In genomic region chr6:42075159-42075838, GRCh38 we compare ENCODE assay signal across 8 cellular contexts. TPM values are rescaled to one million over a fixed set of nuclear protein-coding genes. Genes with fewer than 3 reads are reported as not detected.
DNase-seq lines count a peak whose midpoint lies in the region; ATAC-seq and TF ChIP-seq lines count a peak whose summit lies in the region.

No MANE protein-coding gene starts in this region.

- H3K9me3 Mint-ChIP-seq in activated CD4-positive, alpha-beta T cell treated with anti-CD3 and anti-CD28 coated beads, Interleukin-2, amount 10 ng/mL, durations not matched to agents 7 days and 5 days: no peaks in the 10 kb centered on the region

- H3K4me3 ChIP-seq in AG04449 (ENCODE audit: low read depth, low read length) (no peak overlapping the region), lower lobe of right lung (no peak overlapping the region)

- no peaks in the 10 kb centered on the region for H3K27me3 Mint-ChIP-seq in activated CD4-positive, alpha-beta T cell treated with anti-CD3 and anti-CD28 coated beads, Interleukin-2, amount 10 ng/mL, durations not matched to agents 7 days and 5 days

- peaks cover 50% of the 10 kb centered on the region for H3K36me3 Mint-ChIP-seq in activated CD4-positive, alpha-beta T cell treated with anti-CD3 and anti-CD28 coated beads, Interleukin-2, amount 10 ng/mL, durations not matched to agents 7 days and 5 days (ENCODE audit: low read depth)

- H3K36me3 ChIP-seq in lower lobe of right lung: peaks cover 93% of the 10 kb centered on the region

- H3K4me3 Mint-ChIP-seq in activated CD4-positive, alpha-beta T cell treated with anti-CD3 and anti-CD28 coated beads, Interleukin-2, amount 10 ng/mL, durations not matched to agents 7 days and 5 days: no peak overlapping the region

- POLR2A ChIA-PET in AG04449 (lab: Yijun Ruan, JAX): interaction anchor here (0.7 kb wide), 1 partner anchor 620 kb away, joined by 3 read pairs; no protein-coding TSS in a partner anchor
- POLR2A ChIA-PET in activated CD4-positive, alpha-beta T cell treated with anti-CD3 and anti-CD28 coated beads, Interleukin-2, amount 10 ng/mL, durations not matched to agents 7 days and 5 days (lab: Charles Lee): no interaction called here

- no peak overlapping the region for H3K27ac ChIP-seq in lower lobe of right lung

- H3K27me3 ChIP-seq in lower lobe of right lung (ENCODE audit: low read depth): no peaks in the 10 kb centered on the region

- CTCF ChIA-PET in AG04449 (lab: Yijun Ruan, JAX): interaction anchor here (0.9 to 12.9 kb wide), 21 partner anchors 9 to 494 kb away, joined by 3 to 276 read pairs (median 5); partner anchors contain the start of genes GUCA1A and MRPS10
- CTCF ChIA-PET in activated CD4-positive, alpha-beta T cell treated with anti-CD3 and anti-CD28 coated beads, Interleukin-2, amount 10 ng/mL, durations not matched to agents 7 days and 5 days (lab: Charles Lee): interaction anchor here (2.1 kb wide), 1 partner anchor 29 kb away, joined by 13 read pairs; no protein-coding TSS in a partner anchor

- H3K9me3 ChIP-seq in lower lobe of right lung: no peaks in the 10 kb centered on the region

- peaks cover 7% of the 10 kb centered on the region for H3K4me1 ChIP-seq in lower lobe of right lung

- no peak overlapping the region for H3K27ac Mint-ChIP-seq in activated CD4-positive, alpha-beta T cell treated with anti-CD3 and anti-CD28 coated beads, Interleukin-2, amount 10 ng/mL, durations not matched to agents 7 days and 5 days

- TF ChIP-seq CTCF in AG04449 (IDR thresholded peaks at IDR 0.05; ENCODE audit: insufficient read depth, low read length, missing control alignments) (peak; percentile 79), GM20000 (IDR thresholded peaks at IDR 0.05; ENCODE audit: extremely low read depth, missing control alignments) (peak; percentile 10), lower lobe of right lung (IDR thresholded peaks at IDR 0.05) (peak; percentile 83)

- intact Hi-C loops in lower lobe of right lung (cut with DNase I): loop anchor here (10.0 kb wide), 1 partner anchor 90 kb away; no protein-coding TSS in a partner anchor

- no peaks in the 10 kb centered on the region for H3K4me1 Mint-ChIP-seq in activated CD4-positive, alpha-beta T cell treated with anti-CD3 and anti-CD28 coated beads, Interleukin-2, amount 10 ng/mL, durations not matched to agents 7 days and 5 days

- DNase-seq in AG04449 (ENCODE audit: low read depth, low spot score): no peak
- DNase-seq in GM20000 (ENCODE audit: low spot score): peak; percentile 54
- DNase-seq in NCI-H510A (lab: John Stamatoyannopoulos, UW): peak; percentile 90
- peak; percentile 61 for DNase-seq in activated CD4-positive, alpha-beta T cell treated with anti-CD3 and anti-CD28 coated beads, Interleukin-2, amount 10 ng/mL, durations not matched to agents 7 days and 5 days
- peak; percentile 84 for DNase-seq in dermis blood vessel endothelial cell
- DNase-seq in lower lobe of right lung: peak; percentile 84
- peak; percentile 35 to 51 for DNase-seq in stimulated activated CD8-positive, alpha-beta memory T cell treated with anti-CD3 and anti-CD28 coated beads, Interleukin-15, amount 100 ng/mL, for 48 hours (ENCODE audit: low read depth in 2 of 2)

- ATAC-seq in lower lobe of right lung (peak; percentile 87 to 92), HG02870 (IDR thresholded peaks at IDR 0.05; ENCODE audit: unreplicated experiment) (no peak)

RNA-seq across cellular contexts. Expression of gene TAF8, which starts 25.0 kb away (rescaled TPM):
- 10 to 100 TPM; 53.2 to 60.2 TPM for total RNA-seq in activated CD4-positive, alpha-beta T cell treated with anti-CD3 and anti-CD28 coated beads, Interleukin-2, amount 10 ng/mL, durations not matched to agents 7 days and 5 days
- total RNA-seq in dermis blood vessel endothelial cell (19.1 and 20.3 TPM in 2 replicates), lower lobe of right lung (35.1 TPM)

Comparison
In these comparisons a context has a peak if more than half of its experiments do, and no peak if none do; other contexts are left out.
1. CTCF ChIP-seq: peak in every context shown above with its lines; median percentile 83 in lower lobe of right lung; 79 in AG04449; 10 in GM20000.